In the genomic region with DNA sequence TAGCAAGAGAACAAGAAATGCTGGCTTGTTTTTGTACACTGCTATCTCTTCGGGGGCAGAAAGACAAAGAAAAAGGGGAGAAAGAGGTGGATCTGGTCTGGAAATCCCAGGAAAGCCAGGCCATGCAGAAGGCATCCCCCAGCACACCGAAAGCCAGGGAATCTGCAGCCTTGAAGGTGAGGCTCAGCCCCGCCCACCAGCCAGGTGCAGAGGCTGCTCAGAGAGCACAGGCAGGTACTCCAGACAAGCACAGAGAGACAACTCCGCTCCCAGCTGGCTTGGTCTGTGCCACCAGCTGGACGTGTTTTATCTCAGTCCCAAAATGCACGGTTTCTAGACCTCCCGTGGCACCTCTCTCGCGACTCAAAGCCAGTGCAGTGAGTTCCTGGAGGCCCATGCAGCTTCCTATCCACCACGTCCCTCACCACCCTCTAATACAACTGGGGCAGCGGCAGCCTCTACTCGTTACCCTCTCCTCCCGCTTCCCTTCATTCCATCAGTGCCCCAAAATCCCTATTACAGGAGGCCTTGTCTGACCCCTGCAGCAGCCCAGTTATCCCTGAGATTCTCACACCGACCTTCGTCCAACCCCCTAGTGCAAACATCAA, we compare ENCODE assay signal across 1 cellular context.
TF ChIP-seq lines count a peak whose summit lies in the region.

No MANE protein-coding gene starts in this region.

TF ChIP-seq in IMR-90, 13 proteins besides CTCF, POLR2A, EP300 and RAD21 (continued from another document):
- TF ChIP-seq MXI1 (IDR thresholded peaks at IDR 0.05; ENCODE audit: borderline replicate concordance, low read depth, low read length) (no peak), FOS (IDR thresholded peaks at IDR 0.05; ENCODE audit: low read depth, low read length) (no peak), CHD1 (IDR thresholded peaks at IDR 0.05; ENCODE audit: low read depth, low read length) (no peak), RFX5 (IDR thresholded peaks at IDR 0.05; ENCODE audit: low read depth, low read length) (no peak), SMC3 (IDR thresholded peaks at IDR 0.05; ENCODE audit: low read depth, low read length) (no peak), RCOR1 (IDR thresholded peaks at IDR 0.05; ENCODE audit: insufficient replicate concordance, low read length) (no peak), BHLHE40 (IDR thresholded peaks at IDR 0.05; ENCODE audit: low read depth, low read length) (no peak), MAFK (IDR thresholded peaks at IDR 0.05; ENCODE audit: low read depth, low read length) (no peak)
- TF ChIP-seq, protein P1, sequence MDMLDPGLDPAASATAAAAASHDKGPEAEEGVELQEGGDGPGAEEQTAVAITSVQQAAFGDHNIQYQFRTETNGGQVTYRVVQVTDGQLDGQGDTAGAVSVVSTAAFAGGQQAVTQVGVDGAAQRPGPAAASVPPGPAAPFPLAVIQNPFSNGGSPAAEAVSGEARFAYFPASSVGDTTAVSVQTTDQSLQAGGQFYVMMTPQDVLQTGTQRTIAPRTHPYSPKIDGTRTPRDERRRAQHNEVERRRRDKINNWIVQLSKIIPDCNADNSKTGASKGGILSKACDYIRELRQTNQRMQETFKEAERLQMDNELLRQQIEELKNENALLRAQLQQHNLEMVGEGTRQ (IDR thresholded peaks at IDR 0.05; ENCODE audit: low read depth, low read length) = no peak
- TF ChIP-seq, protein P2, sequence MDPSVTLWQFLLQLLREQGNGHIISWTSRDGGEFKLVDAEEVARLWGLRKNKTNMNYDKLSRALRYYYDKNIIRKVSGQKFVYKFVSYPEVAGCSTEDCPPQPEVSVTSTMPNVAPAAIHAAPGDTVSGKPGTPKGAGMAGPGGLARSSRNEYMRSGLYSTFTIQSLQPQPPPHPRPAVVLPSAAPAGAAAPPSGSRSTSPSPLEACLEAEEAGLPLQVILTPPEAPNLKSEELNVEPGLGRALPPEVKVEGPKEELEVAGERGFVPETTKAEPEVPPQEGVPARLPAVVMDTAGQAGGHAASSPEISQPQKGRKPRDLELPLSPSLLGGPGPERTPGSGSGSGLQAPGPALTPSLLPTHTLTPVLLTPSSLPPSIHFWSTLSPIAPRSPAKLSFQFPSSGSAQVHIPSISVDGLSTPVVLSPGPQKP (IDR thresholded peaks at IDR 0.05; ENCODE audit: borderline replicate concordance, low read depth, low read length) = no peak
